ENCODE assay signal across 8 cellular contexts in genomic region chr12:14239350-14239934, GRCh38.
DNase-seq lines count a peak whose midpoint lies in the region; ATAC-seq and TF ChIP-seq lines count a peak whose summit lies in the region.

No MANE protein-coding gene starts in this region.

- H3K4me1 ChIP-seq in CD8-positive, alpha-beta T cell (ENCODE audit: insufficient read depth, low read length), result peaks cover 22% of the 10 kb centered on the region
- H3K4me1 ChIP-seq in mucosa of descending colon (ENCODE audit: low read depth), result peaks cover 2% of the 10 kb centered on the region

- peak overlapping the region; percentile 74 for H3K4me3 Mint-ChIP-seq in CD8-positive, alpha-beta T cell

- ATAC-seq in CD8-positive, alpha-beta T cell, result peak; percentile 57
- peak; percentile 81 for ATAC-seq in GM19043 (IDR thresholded peaks at IDR 0.05; ENCODE audit: low read depth, unreplicated experiment)
- ATAC-seq in HG03196 (IDR thresholded peaks at IDR 0.05; ENCODE audit: unreplicated experiment), result peak; percentile 83
- ATAC-seq in mucosa of descending colon, result peak; percentile 54

- no peaks in the 10 kb centered on the region for H3K9me3 ChIP-seq in CD8-positive, alpha-beta T cell (ENCODE audit: low read length)
- H3K9me3 ChIP-seq in mucosa of descending colon, result peaks cover 27% of the 10 kb centered on the region

- H3K27ac ChIP-seq in CD8-positive, alpha-beta T cell (ENCODE audit: low read depth, low read length), result no peak overlapping the region

- peaks cover 10% of the 10 kb centered on the region for H3K36me3 Mint-ChIP-seq in CD8-positive, alpha-beta T cell

- no peaks in the 10 kb centered on the region for H3K36me3 ChIP-seq in CD8-positive, alpha-beta T cell (ENCODE audit: insufficient read depth, low read length)
- H3K36me3 ChIP-seq in mucosa of descending colon (ENCODE audit: low read depth), result no peaks in the 10 kb centered on the region

- CTCF ChIA-PET in CD8-positive, alpha-beta T cell (lab: Charles Lee), result interaction anchor here (0.6 to 4.8 kb wide), 12 partner anchors 14 to 477 kb away, joined by 3 to 34 read pairs (median 4); partner anchors contain the start of gene ATF7IP

- peaks cover 18% of the 10 kb centered on the region for H3K4me1 Mint-ChIP-seq in CD8-positive, alpha-beta T cell (ENCODE audit: low read depth)

- H3K9me3 Mint-ChIP-seq in CD8-positive, alpha-beta T cell, result peaks cover 3% of the 10 kb centered on the region

- POLR2A ChIA-PET in CD8-positive, alpha-beta T cell (lab: Charles Lee), result interaction anchor here (0.6 to 1.8 kb wide), 3 partner anchors 18 to 126 kb away, joined by 3 to 7 read pairs (median 7); partner anchors contain the start of gene ATF7IP

- TF ChIP-seq CTCF in CD8-positive, alpha-beta T cell (IDR thresholded peaks at IDR 0.05), result no peak
- TF ChIP-seq CTCF in choroid plexus epithelial cell (conservative IDR thresholded peaks at IDR 0.05; ENCODE audit: low read depth, low read length) (peak; percentile 5), mucosa of descending colon (IDR thresholded peaks at IDR 0.05) (no peak)

- intact Hi-C loops in CD8-positive, alpha-beta T cell (cut with DNase I, micrococcal nuclease), result loop anchor here (2.0 to 10.0 kb wide), 4 partner anchors 123 to 1029 kb away; no protein-coding TSS in a partner anchor
- intact Hi-C loops in mucosa of descending colon (cut with DNase I, micrococcal nuclease), result loop anchor here in 1 of 2 donors (10.0 kb wide), 1 partner anchor 375 kb away; no protein-coding TSS in a partner anchor

- H3K4me3 ChIP-seq in CD8-positive, alpha-beta T cell (ENCODE audit: low read depth, low read length), result peak overlapping the region; percentile 33
- H3K4me3 ChIP-seq in choroid plexus epithelial cell (ENCODE audit: low read depth, low read length) (no peak overlapping the region), mucosa of descending colon (no peak overlapping the region)

- H3K27ac Mint-ChIP-seq in CD8-positive, alpha-beta T cell, result peak overlapping the region; percentile 72

- peak in 3 of 7 experiments; percentile 22 to 64 (median 30) for DNase-seq in CD8-positive, alpha-beta T cell
- DNase-seq in SIG-M5 (lab: John Stamatoyannopoulos, UW) (peak; percentile 28), choroid plexus epithelial cell (ENCODE audit: low read depth) (peak; percentile 37), mucosa of descending colon (peak in 1 of 3 donors; percentile 23), NCI-H2196 treated with DMSO at 0.1 percent for 48 hours (lab: John Stamatoyannopoulos, UW; ENCODE audit: unreplicated experiment) (no peak), cerebellar nuclear complex (lab: John Stamatoyannopoulos, UW) (no peak)

- no peaks in the 10 kb centered on the region for H3K27me3 Mint-ChIP-seq in CD8-positive, alpha-beta T cell (ENCODE audit: low read depth)

- H3K27me3 ChIP-seq in CD8-positive, alpha-beta T cell (ENCODE audit: insufficient read depth, low read length), result no peaks in the 10 kb centered on the region

Comparison
In these comparisons a context has a peak if more than half of its experiments do, and no peak if none do; other contexts are left out.
1. DNase-seq: peak in SIG-M5 (single experiment) and choroid plexus epithelial cell (single experiment); none in NCI-H2196 treated with DMSO at 0.1 percent for 48 hours (single experiment) and cerebellar nuclear complex (0 of 2).
2. Peak in every context shown above with its lines, with median percentiles within 50 percentile points of each other: ATAC-seq.